In genomic region chr4:3834921-3835521, GRCh38 we compare ENCODE assay signal across 1 cellular context.
TF ChIP-seq lines count a peak whose summit lies in the region.

No MANE protein-coding gene starts in this region.

TF ChIP-seq in GM23338, 12 proteins besides CTCF, POLR2A, EP300 and RAD21 (continued from another document):
- TF ChIP-seq ZNF462 (CRISPR knock-in tag; IDR thresholded peaks at IDR 0.05): no peak
- TF ChIP-seq EZH2 (IDR thresholded peaks at IDR 0.05; ENCODE audit: low read depth, unreplicated experiment): no peak
- TF ChIP-seq CREB1 (CRISPR knock-in tag; IDR thresholded peaks at IDR 0.05; ENCODE audit: low read depth): no peak
TF ChIP-seq in GM23338: peak in this region for 0.
